ENCODE assay signal across 12 cellular contexts in genomic region chr19:43004846-43005245, GRCh38. TPM values are rescaled to one million over a fixed set of nuclear protein-coding genes. Genes with fewer than 3 reads are reported as not detected.
DNase-seq lines count a peak whose midpoint lies in the region; ATAC-seq and TF ChIP-seq lines count a peak whose summit lies in the region.
"Not testable (repeated sequence)": the region's sequence is repeated elsewhere in the genome, so short reads cannot be mapped to it uniquely, and the experiment has no call there.
"Had no signal": no experiment of that assay in that cellular context is flagged by ENCODE, and none has a peak within 500 bp of the region (broad histone marks: within the 10 kb centered on the region; RNA-seq: fewer than 3 reads in every experiment).

No MANE protein-coding gene starts in this region.

- H3K36me3 ChIP-seq in heart right ventricle; mesodermal cell (ENCODE audit: control insufficient read depth, insufficient read depth, low read length): not testable (repeated sequence)

- not testable (repeated sequence) for H3K27me3 ChIP-seq in heart right ventricle

- not testable (repeated sequence) for H3K9me3 ChIP-seq in heart right ventricle; mesodermal cell (ENCODE audit: control insufficient read depth, low read length)

- intact Hi-C loops in heart right ventricle (cut with DNase I): not testable (repeated sequence)

- not testable (repeated sequence) for TF ChIP-seq CTCF in AG10803 (conservative IDR thresholded peaks at IDR 0.05; ENCODE audit: low read length); heart right ventricle (IDR thresholded peaks at IDR 0.05)

- WGBS in heart right ventricle, 2 donors: 48% methylated on average over 4 of the region's 4 CpGs
- 59 to 90% methylated on average over 2 to 3 of the region's 4 CpGs for WGBS in mesodermal cell (ENCODE audit: insufficient coverage in 2 of 2), 2 experiments

- peaks cover 0 to 10% (median 0%) of the 10 kb centered on the region in 9 donors for H3K4me1 ChIP-seq in heart right ventricle
- H3K4me1 ChIP-seq in mesodermal cell (ENCODE audit: control insufficient read depth, insufficient read depth, low read length, poor library complexity, severe bottlenecking): not testable (repeated sequence)

- not testable (repeated sequence) for H3K4me3 ChIP-seq in AG10803 (ENCODE audit: low read length); heart right ventricle; mesodermal cell (ENCODE audit: extremely low read depth, insufficient read depth, low read length, poor library complexity, severe bottlenecking)

- DNase-seq in AG10803 (ENCODE audit: low read depth): peak; percentile 67
- DNase-seq in GM04503 (ENCODE audit: low read depth): peak; percentile 30
- peak; percentile 52 for DNase-seq in LHCN-M2 (ENCODE audit: low read depth)
- peak; percentile 77 for DNase-seq in cerebellar cortex (ENCODE audit: low spot score)
- peak; percentile 70 for DNase-seq in fibroblast of peridontal ligament (ENCODE audit: extremely low read depth)
- peak in 1 of 2 donors; percentile 40 for DNase-seq in heart right ventricle
- DNase-seq in stromal cell of bone marrow (ENCODE audit: low read depth): peak; percentile 4

- peak overlapping the region in 6 of 10 donors; percentile 49 to 77 (median 60) for H3K27ac ChIP-seq in heart right ventricle
- H3K27ac ChIP-seq in mesodermal cell (ENCODE audit: low read depth, low read length, severe bottlenecking): peak overlapping the region; percentile 5

- not testable (repeated sequence) for ATAC-seq in heart right ventricle

RNA-seq across cellular contexts. Expression of gene PSG11, which starts 21.4 kb away (rescaled TPM):
- total RNA-seq in LHCN-M2 (2014; rRNA removed) (not detected in 2 replicates), heart right ventricle (not detected)
- not detected for polyA plus RNA-seq in LHCN-M2 (2012)
- polyA plus RNA-seq in heart right ventricle: not detected
- polyA plus RNA-seq in mesodermal cell (2013, experiment 1 of 2): not detected
- not detected for polyA plus RNA-seq in mesodermal cell (2013, experiment 2 of 2)
- total RNA-seq: CD4-positive, alpha-beta T cell; H4; Right ventricle myocardium superior; SJSA1 had no signal
